18 cellular contexts compared by ENCODE assay signal in genomic region chr4:153733751-153734448, GRCh38. TPM values are rescaled to one million over a fixed set of nuclear protein-coding genes. Genes with fewer than 3 reads are reported as not detected.
DNase-seq lines count a peak whose midpoint lies in the region; ATAC-seq lines count a peak whose summit lies in the region.
"Had no signal": no experiment of that assay in that cellular context is flagged by ENCODE, and none has a peak within 500 bp of the region (broad histone marks: within the 10 kb centered on the region; RNA-seq: fewer than 3 reads in every experiment).

No MANE protein-coding gene starts in this region.

- no peaks in the 10 kb centered on the region for H3K27me3 ChIP-seq in BLaER1 treated with 17β-estradiol and CSF1 and Interleukin-3, amounts not matched to agents 10 nM and 100 nM
- H3K27me3 ChIP-seq: vagina had no signal

- H4K20me1 ChIP-seq in BLaER1 treated with 17β-estradiol and CSF1 and Interleukin-3, amounts not matched to agents 10 nM and 100 nM = no peaks in the 10 kb centered on the region

- H3K9me3 ChIP-seq in BLaER1 treated with 17β-estradiol and CSF1 and Interleukin-3, amounts not matched to agents 10 nM and 100 nM (replicated peaks in 1 of 11) = peaks cover 20 to 41% (median 34%) of the 10 kb centered on the region in 11 experiments; a peak in 21 of 22 replicates
- H3K9me3 ChIP-seq: A549, vagina had no signal

- H3K4me1 ChIP-seq in BLaER1 treated with 17β-estradiol and CSF1 and Interleukin-3, amounts not matched to agents 10 nM and 100 nM = peaks cover 38 to 77% (median 53%) of the 10 kb centered on the region in 10 experiments
- H3K4me1 ChIP-seq: A549, vagina had no signal

- peak overlapping the region in 8 of 11 experiments; percentile 1 to 88 (median 30); a peak in 11 of 22 replicates for H3K4me2 ChIP-seq in BLaER1 treated with 17β-estradiol and CSF1 and Interleukin-3, amounts not matched to agents 10 nM and 100 nM
- H3K4me2 ChIP-seq: A549 had no signal

- H3K36me3 ChIP-seq in BLaER1 treated with 17β-estradiol and CSF1 and Interleukin-3, amounts not matched to agents 10 nM and 100 nM = peaks cover 0 to 12% (median 0%) of the 10 kb centered on the region in 11 experiments; a peak in 3 of 22 replicates
- H3K36me3 ChIP-seq: vagina had no signal

- DNase-seq in NCI-H1048 (lab: John Stamatoyannopoulos, UW) (peak; percentile 49), midbrain (lab: John Stamatoyannopoulos, UW) (no peak), mesenteric fat pad (ENCODE audit: low spot score) (no peak), OCI-M2 (lab: John Stamatoyannopoulos, UW; ENCODE audit: unreplicated experiment) (no peak)
- DNase-seq: activated CD4-positive, alpha-beta T cell treated with anti-CD3 and anti-CD28 coated beads, Interleukin-2, amount 50 U/mL, for 1 hour; activated T-cell treated with anti-CD3 and anti-CD28 coated beads, Interleukin-2, amount 50 U/mL, for 48 hours; CD4-positive, CD25-positive, alpha-beta regulatory T cell; DND-41; Kasumi-1; NCI-H2029; SIG-M5; stimulated activated naive CD4-positive, alpha-beta T cell had no signal

- no peak overlapping the region for H3K27ac ChIP-seq in BLaER1 treated with 17β-estradiol and CSF1 and Interleukin-3, amounts not matched to agents 10 nM and 100 nM
- H3K27ac ChIP-seq: A549, vagina had no signal

- no peak overlapping the region for H3K9ac ChIP-seq in BLaER1 treated with 17β-estradiol and CSF1 and Interleukin-3, amounts not matched to agents 10 nM and 100 nM

- ATAC-seq in GM19395 (IDR thresholded peaks at IDR 0.05; ENCODE audit: unreplicated experiment) = peak; percentile 81
- ATAC-seq in HG02981 (IDR thresholded peaks at IDR 0.05; ENCODE audit: unreplicated experiment) = peak; percentile 73
- ATAC-seq in GM18873 (IDR thresholded peaks at IDR 0.05; ENCODE audit: low FRiP score, unreplicated experiment) = no peak
- ATAC-seq: A549 had no signal

- no peak overlapping the region for H3K4me3 ChIP-seq in BLaER1 treated with 17β-estradiol and CSF1 and Interleukin-3, amounts not matched to agents 10 nM and 100 nM
- H3K4me3 ChIP-seq: A549, vagina had no signal

RNA-seq across cellular contexts. Expression of gene RNF175, which starts 25.9 kb away (rescaled TPM):
- 0.45 TPM for total RNA-seq in mesenteric fat pad

RNA-seq across cellular contexts. Expression of gene TLR2, which starts 49.8 kb away (rescaled TPM):
- 81.6 TPM for total RNA-seq in mesenteric fat pad

RNA-seq across cellular contexts. Expression of gene SFRP2, which starts 55.0 kb away (rescaled TPM):
- 38.2 TPM for total RNA-seq in mesenteric fat pad
- total RNA-seq: CD4-positive, CD25-positive, alpha-beta regulatory T cell had no signal
